1 cellular context compared by ENCODE assay signal in the genomic region with DNA sequence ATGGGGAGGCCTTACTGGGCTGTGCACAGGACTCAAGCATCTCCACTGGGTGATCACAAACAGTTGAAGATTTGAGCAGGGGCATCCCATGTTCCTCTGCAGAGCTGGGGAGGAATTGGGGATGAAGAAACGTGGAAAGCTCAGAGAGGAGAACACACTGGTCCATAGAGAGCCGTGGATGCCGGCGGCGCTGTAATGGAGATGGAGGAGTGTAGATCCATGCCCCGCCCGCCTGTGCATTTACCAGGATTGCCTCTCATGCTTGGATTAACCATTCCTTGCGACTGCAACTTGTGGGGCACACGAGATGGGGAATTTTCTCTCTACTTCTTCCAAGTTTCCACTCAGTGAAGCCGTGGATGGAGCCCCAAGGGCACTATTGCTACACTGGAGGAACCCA.
TF ChIP-seq lines count a peak whose summit lies in the region.

No MANE protein-coding gene starts in this region.

TF ChIP-seq in SK-N-SH, 30 proteins besides CTCF, POLR2A, EP300 and RAD21:
- TF ChIP-seq CHD2 (IDR thresholded peaks at IDR 0.05; ENCODE audit: low read length, partially characterized antibody) (no peak), RXRA (IDR thresholded peaks at IDR 0.05; ENCODE audit: borderline replicate concordance, low read depth) (no peak), TEAD4 (IDR thresholded peaks at IDR 0.05; ENCODE audit: borderline replicate concordance, insufficient read depth) (no peak), ELF1 (IDR thresholded peaks at IDR 0.05) (no peak)
- TF ChIP-seq, protein P1, sequence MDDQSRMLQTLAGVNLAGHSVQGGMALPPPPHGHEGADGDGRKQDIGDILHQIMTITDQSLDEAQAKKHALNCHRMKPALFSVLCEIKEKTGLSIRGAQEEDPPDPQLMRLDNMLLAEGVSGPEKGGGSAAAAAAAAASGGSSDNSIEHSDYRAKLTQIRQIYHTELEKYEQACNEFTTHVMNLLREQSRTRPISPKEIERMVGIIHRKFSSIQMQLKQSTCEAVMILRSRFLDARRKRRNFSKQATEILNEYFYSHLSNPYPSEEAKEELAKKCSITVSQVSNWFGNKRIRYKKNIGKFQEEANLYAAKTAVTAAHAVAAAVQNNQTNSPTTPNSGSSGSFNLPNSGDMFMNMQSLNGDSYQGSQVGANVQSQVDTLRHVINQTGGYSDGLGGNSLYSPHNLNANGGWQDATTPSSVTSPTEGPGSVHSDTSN (IDR thresholded peaks at IDR 0.05), result no peak
